13 cellular contexts compared by ENCODE assay signal in the genomic region with DNA sequence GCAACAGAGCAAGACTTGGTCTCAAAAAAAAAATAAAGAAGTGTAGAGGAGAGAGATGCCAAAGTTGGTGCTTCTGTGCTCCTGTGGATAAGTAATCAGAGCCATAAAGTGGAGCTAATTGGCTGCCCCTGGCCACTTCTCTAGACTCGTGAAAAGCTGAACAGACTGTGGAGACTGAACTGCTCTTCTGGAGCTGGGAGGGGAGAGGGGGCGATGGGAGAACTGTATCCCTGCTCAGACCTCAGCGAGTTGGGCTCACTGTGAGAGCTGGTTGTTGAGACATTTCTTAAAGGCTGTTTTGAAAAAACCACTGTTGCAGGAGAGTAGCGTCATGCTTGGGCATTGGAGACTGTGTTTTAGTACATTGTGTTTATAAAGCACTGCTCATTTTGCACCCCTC.
DNase-seq lines count a peak whose midpoint lies in the region; ATAC-seq and TF ChIP-seq lines count a peak whose summit lies in the region.
"Had no signal": no experiment of that assay in that cellular context is flagged by ENCODE, and none has a peak within 500 bp of the region (broad histone marks: within the 10 kb centered on the region; RNA-seq: fewer than 3 reads in every experiment).

No MANE protein-coding gene starts in this region.

- no peaks in the 10 kb centered on the region for H3K36me3 ChIP-seq in IMR-90 (ENCODE audit: control insufficient read depth, insufficient read depth, low read length)
- peaks cover 0 to 10% of the 10 kb centered on the region in 2 donors for H3K36me3 ChIP-seq in adrenal gland (replicated peaks in 1 of 2)
- H3K36me3 ChIP-seq in muscle layer of duodenum (ENCODE audit: control insufficient read depth in 1 of 2, insufficient read depth in 2 of 2, low read length in 2 of 2) = peaks cover 0 to 4% of the 10 kb centered on the region in 2 donors
- peaks cover 7% of the 10 kb centered on the region for H3K36me3 ChIP-seq in suprapubic skin
- H3K36me3 ChIP-seq in osteoblast (ENCODE audit: insufficient read depth, low read length) = no peaks in the 10 kb centered on the region

- peak overlapping the region; percentile 82 for H2BK5ac ChIP-seq in IMR-90 (ENCODE audit: low read depth, low read length, poor library complexity, severe bottlenecking)

- peaks cover 19% of the 10 kb centered on the region for H3K9me1 ChIP-seq in IMR-90 (ENCODE audit: insufficient read depth, low read length)

- H3K4me1 ChIP-seq in IMR-90 (ENCODE audit: control insufficient read depth, insufficient read depth, low read length) = peaks cover 29% of the 10 kb centered on the region
- H3K4me1 ChIP-seq in adrenal gland (replicated peaks in 1 of 2) = peaks cover 57 to 62% of the 10 kb centered on the region in 2 donors
- H3K4me1 ChIP-seq in muscle layer of duodenum (ENCODE audit: control insufficient read depth in 1 of 2, insufficient read depth in 2 of 2, low read length in 2 of 2) = peaks cover 11 to 32% of the 10 kb centered on the region in 2 donors
- peaks cover 56% of the 10 kb centered on the region for H3K4me1 ChIP-seq in suprapubic skin
- peaks cover 18% of the 10 kb centered on the region for H3K4me1 ChIP-seq in osteoblast (ENCODE audit: insufficient read depth, low read length)

- TF ChIP-seq POLR2A in IMR-90 (IDR thresholded peaks at IDR 0.05; ENCODE audit: low read depth, low read length) = no peak
- no peak for TF ChIP-seq POLR2A in adrenal gland (IDR thresholded peaks at IDR 0.05)
- no peak for TF ChIP-seq POLR2A in suprapubic skin (IDR thresholded peaks at IDR 0.05)

- peak overlapping the region; percentile 57; the same call in 1 of the 2 replicates for H2AK5ac ChIP-seq in IMR-90 (ENCODE audit: low read depth, low read length)

- BruUV-seq in IMR-90 (replicated peaks; lab: Mats Ljungman, UMichigan) = no TSS peak

- no peak overlapping the region for H3K9ac ChIP-seq in IMR-90 (ENCODE audit: low read depth, low read length)
- H3K9ac ChIP-seq: BLaER1 had no signal

- H3K56ac ChIP-seq in IMR-90 (ENCODE audit: extremely low read depth, insufficient read depth, low read length) = no peak overlapping the region

- H3K27me3 ChIP-seq in IMR-90 (ENCODE audit: control insufficient read depth, insufficient read depth, low read length) (no peaks in the 10 kb centered on the region), adrenal gland (no peaks in the 10 kb centered on the region), muscle layer of duodenum (ENCODE audit: low read depth, low read length) (no peaks in the 10 kb centered on the region), suprapubic skin (no peaks in the 10 kb centered on the region), osteoblast (ENCODE audit: insufficient read depth, low read length) (no peaks in the 10 kb centered on the region)
- H3K27me3 ChIP-seq: BLaER1, body of pancreas had no signal

- no peak overlapping the region for H3K23ac ChIP-seq in IMR-90 (ENCODE audit: low read depth, low read length)

- WGBS in IMR-90 (ENCODE audit: extremely low coverage in 2 of 2, insufficient read length in 1 of 2), 2 experiments = 100% methylated on average over 1 of the region's 4 CpGs; no CpG with 5 or more reads in 1 of the 2 experiments
- 70 to 95% (median 86%) methylated on average over 4 of the region's 4 CpGs for WGBS in adrenal gland, 4 donors
- WGBS in suprapubic skin = 90% methylated on average over 4 of the region's 4 CpGs

- H3K4ac ChIP-seq in IMR-90 (ENCODE audit: low read depth, low read length) = peak overlapping the region; percentile 37; the same call in 1 of the 2 replicates

- ATAC-seq in IMR-90 (ENCODE audit: low read depth) = no peak
- ATAC-seq: body of pancreas had no signal

- H4K5ac ChIP-seq in IMR-90 (ENCODE audit: low read depth, low read length) = peak overlapping the region; percentile 23; the same call in 1 of the 2 replicates

- H2AFZ ChIP-seq in IMR-90 (replicated peaks; ENCODE audit: low read length, poor library complexity) = no peak overlapping the region
- no peak overlapping the region for H2AFZ ChIP-seq in osteoblast (ENCODE audit: low read length)

- no peak overlapping the region for H2AK9ac ChIP-seq in IMR-90 (replicated peaks; ENCODE audit: low read depth, low read length, poor library complexity)

- H3K4me3 ChIP-seq in IMR-90 (ENCODE audit: insufficient read depth, low read depth, low read length) (no peak overlapping the region), adrenal gland (no peak overlapping the region), muscle layer of duodenum (ENCODE audit: low read depth in 1 of 2, low read length in 2 of 2) (no peak overlapping the region), suprapubic skin (no peak overlapping the region), osteoblast (ENCODE audit: insufficient read depth, low read length) (no peak overlapping the region)
- H3K4me3 ChIP-seq: BLaER1, body of pancreas had no signal

- no peak overlapping the region for H3K14ac ChIP-seq in IMR-90 (replicated peaks; ENCODE audit: low read depth, low read length)

- H3K9me3 ChIP-seq in IMR-90 (ENCODE audit: control insufficient read depth, insufficient read depth, low read length) = no peaks in the 10 kb centered on the region
- no peaks in the 10 kb centered on the region for H3K9me3 ChIP-seq in adrenal gland (replicated peaks in 1 of 3)
- no peaks in the 10 kb centered on the region for H3K9me3 ChIP-seq in muscle layer of duodenum (ENCODE audit: control insufficient read depth in 1 of 2, low read length in 2 of 2)
- H3K9me3 ChIP-seq in suprapubic skin = no peaks in the 10 kb centered on the region
- no peaks in the 10 kb centered on the region for H3K9me3 ChIP-seq in osteoblast (ENCODE audit: low read depth, low read length)
- H3K9me3 ChIP-seq: BLaER1, body of pancreas had no signal

- no peak overlapping the region for H4K91ac ChIP-seq in IMR-90 (ENCODE audit: insufficient read depth, low read depth, low read length)

- intact Hi-C loops in IMR-90 (cut with micrococcal nuclease) = loop anchor here (5.0 kb wide), 1 partner anchor 37 kb away; no protein-coding TSS in a partner anchor
- intact Hi-C loops in adrenal gland (cut with DNase I) = no loop called here

- H4K8ac ChIP-seq in IMR-90 (ENCODE audit: low read depth in 2 of 2, low read length in 2 of 2) = peak overlapping the region in 1 of 2 experiments; percentile 49; a peak in 1 of 4 replicates

- no peak overlapping the region for H2BK120ac ChIP-seq in IMR-90 (ENCODE audit: low read depth, low read length)

- H3K18ac ChIP-seq in IMR-90 (ENCODE audit: low read depth, low read length) = peak overlapping the region; percentile 31; the same call in 1 of the 2 replicates

- POLR2A ChIA-PET in IMR-90 (lab: Charles Lee; ENCODE audit: unreplicated experiment) = no interaction called here

- dilution Hi-C loops in IMR-90 (cut with HindIII; ENCODE audit: low sequenced_read_pairs, unreplicated experiment) = no loop called here

- no peaks in the 10 kb centered on the region for H4K20me1 ChIP-seq in IMR-90 (ENCODE audit: insufficient read depth, low read length)
- H4K20me1 ChIP-seq in osteoblast (ENCODE audit: insufficient read depth, low read length) = no peaks in the 10 kb centered on the region
- H4K20me1 ChIP-seq: BLaER1 had no signal

- H2BK20ac ChIP-seq in IMR-90 (ENCODE audit: low read depth, low read length) = no peak overlapping the region

- peak overlapping the region; percentile 58; the same call in 1 of the 2 replicates for H3K27ac ChIP-seq in IMR-90 (ENCODE audit: insufficient read depth, low read length)
- peak overlapping the region in 4 of 5 donors; percentile 64 to 94 (median 84) for H3K27ac ChIP-seq in adrenal gland
- peak overlapping the region; percentile 96 for H3K27ac ChIP-seq in muscle layer of duodenum (ENCODE audit: low read length)
- H3K27ac ChIP-seq in suprapubic skin = peak overlapping the region; percentile 92
- no peak overlapping the region for H3K27ac ChIP-seq in osteoblast (ENCODE audit: low read depth, low read length)
- H3K27ac ChIP-seq: BLaER1 had no signal

- peaks cover 6 to 11% of the 10 kb centered on the region in 2 experiments; a peak in 3 of 4 replicates for H3K79me1 ChIP-seq in IMR-90 (ENCODE audit: low read depth in 1 of 2, low read length in 2 of 2)

- DNase-seq in IMR-90 = no peak
- no peak for DNase-seq in adrenal gland
- no peak for DNase-seq in suprapubic skin (ENCODE audit: low spot score in 2 of 2)
- DNase-seq in SW 1271 (lab: John Stamatoyannopoulos, UW) = no peak
- no peak for DNase-seq in osteoblast (ENCODE audit: insufficient read length, low spot score, missing footprints)
- DNase-seq in stimulated activated CD4-positive, alpha-beta T cell treated with anti-CD3 and anti-CD28 coated beads, Interleukin-4, amount 100 ng/mL, for 4 hours = no peak
- DNase-seq: body of pancreas; NCI-H2029; NCI-H524; retina; stimulated activated CD4-positive, alpha-beta T cell treated with anti-CD3 and anti-CD28 coated beads, Interleukin-2, amount 100 ng/mL, for 24 hours had no signal

- TF ChIP-seq RAD21 in IMR-90 (IDR thresholded peaks at IDR 0.05; ENCODE audit: low read length) = no peak

- H3K4me2 ChIP-seq in IMR-90 (ENCODE audit: low read depth, low read length) (peak overlapping the region; percentile 15; the same call in 1 of the 2 replicates), osteoblast (ENCODE audit: insufficient read depth, low read length) (no peak overlapping the region)
- H3K4me2 ChIP-seq: BLaER1 had no signal

- peak overlapping the region; percentile 24; the same call in 1 of the 3 replicates for H2BK15ac ChIP-seq in IMR-90 (ENCODE audit: low read depth, low read length)

- in situ Hi-C loops in IMR-90 (cut with MboI; ENCODE audit: low sequenced_read_pairs) = no loop called here

- TF ChIP-seq CTCF in IMR-90 (conservative IDR thresholded peaks at IDR 0.05; ENCODE audit: low read depth, low read length) (no peak), adrenal gland (IDR thresholded peaks at IDR 0.05) (no peak), suprapubic skin (IDR thresholded peaks at IDR 0.05) (no peak), osteoblast (IDR thresholded peaks at IDR 0.05; ENCODE audit: extremely low read depth, low read depth, low read length) (no peak)

- CTCF ChIA-PET in IMR-90 (lab: Yijun Ruan, JAX) = interaction anchor here (1.3 kb wide), 1 partner anchor 125 kb away, joined by 3 read pairs; no protein-coding TSS in a partner anchor

- no peaks in the 10 kb centered on the region for H3K79me2 ChIP-seq in osteoblast (ENCODE audit: insufficient read depth, low read length)

- TF ChIP-seq EP300 in suprapubic skin (IDR thresholded peaks at IDR 0.05) = no peak

TF ChIP-seq in IMR-90, 13 proteins besides CTCF, POLR2A, EP300 and RAD21 (continues in another document):
- TF ChIP-seq MXI1 (IDR thresholded peaks at IDR 0.05; ENCODE audit: borderline replicate concordance, low read depth, low read length) (no peak), NFE2L2 (IDR thresholded peaks at IDR 0.05; ENCODE audit: low read depth, low read length) (no peak), CHD1 (IDR thresholded peaks at IDR 0.05; ENCODE audit: low read depth, low read length) (no peak)
